ENCODE assay signal across 9 cellular contexts in genomic region chr6:121437861-121438651, GRCh38. TPM values are rescaled to one million over a fixed set of nuclear protein-coding genes. Genes with fewer than 3 reads are reported as not detected.
DNase-seq lines count a peak whose midpoint lies in the region; ATAC-seq and TF ChIP-seq lines count a peak whose summit lies in the region.
"Had no signal": no experiment of that assay in that cellular context is flagged by ENCODE, and none has a peak within 500 bp of the region (broad histone marks: within the 10 kb centered on the region; RNA-seq: fewer than 3 reads in every experiment).

No MANE protein-coding gene starts in this region.

- TF ChIP-seq CTCF in left ventricle myocardium inferior (IDR thresholded peaks at IDR 0.05; ENCODE audit: borderline replicate concordance): no peak

- peaks cover 38% of the 10 kb centered on the region for H3K27me3 Mint-ChIP-seq in activated CD4-positive, alpha-beta memory T cell treated with anti-CD3 and anti-CD28 coated beads, Interleukin-2, amount 10 ng/mL, durations not matched to agents 7 days and 5 days

- POLR2A ChIA-PET in activated CD4-positive, alpha-beta memory T cell treated with anti-CD3 and anti-CD28 coated beads, Interleukin-2, amount 10 ng/mL, durations not matched to agents 7 days and 5 days (lab: Charles Lee): no interaction called here

- no peaks in the 10 kb centered on the region for H3K36me3 Mint-ChIP-seq in activated CD4-positive, alpha-beta memory T cell treated with anti-CD3 and anti-CD28 coated beads, Interleukin-2, amount 10 ng/mL, durations not matched to agents 7 days and 5 days (ENCODE audit: low read depth)

- H3K4me3 ChIP-seq in GM08714 (ENCODE audit: low read length) (peak overlapping the region; percentile 35), left ventricle myocardium inferior (peak overlapping the region; percentile 80), rectal smooth muscle tissue (ENCODE audit: low read length) (peak overlapping the region; percentile 78)
- H3K4me3 ChIP-seq: K562 had no signal

- H3K27me3 ChIP-seq in left ventricle myocardium inferior (ENCODE audit: low read depth) (no peaks in the 10 kb centered on the region), rectal smooth muscle tissue (ENCODE audit: control insufficient read depth, insufficient read depth, low read length) (peaks cover 6% of the 10 kb centered on the region)

- CTCF ChIA-PET in activated CD4-positive, alpha-beta memory T cell treated with anti-CD3 and anti-CD28 coated beads, Interleukin-2, amount 10 ng/mL, durations not matched to agents 7 days and 5 days (lab: Charles Lee): no interaction called here

- H3K9me3 Mint-ChIP-seq in activated CD4-positive, alpha-beta memory T cell treated with anti-CD3 and anti-CD28 coated beads, Interleukin-2, amount 10 ng/mL, durations not matched to agents 7 days and 5 days: no peaks in the 10 kb centered on the region

- H3K27ac Mint-ChIP-seq in activated CD4-positive, alpha-beta memory T cell treated with anti-CD3 and anti-CD28 coated beads, Interleukin-2, amount 10 ng/mL, durations not matched to agents 7 days and 5 days: no peak overlapping the region

- H3K4me3 Mint-ChIP-seq in activated CD4-positive, alpha-beta memory T cell treated with anti-CD3 and anti-CD28 coated beads, Interleukin-2, amount 10 ng/mL, durations not matched to agents 7 days and 5 days: peak overlapping the region; percentile 43

- H3K4me1 ChIP-seq in left ventricle myocardium inferior (peaks cover 77% of the 10 kb centered on the region), rectal smooth muscle tissue (ENCODE audit: control insufficient read depth, insufficient read depth, low read length) (no peaks in the 10 kb centered on the region)

- H3K36me3 ChIP-seq in left ventricle myocardium inferior (peaks cover 6% of the 10 kb centered on the region), rectal smooth muscle tissue (ENCODE audit: control insufficient read depth, insufficient read depth, low read length) (no peaks in the 10 kb centered on the region)

- ATAC-seq in HG02798 (IDR thresholded peaks at IDR 0.05; ENCODE audit: poor library complexity, unreplicated experiment) (no peak), GM21423 (IDR thresholded peaks at IDR 0.05; ENCODE audit: unreplicated experiment) (no peak), GM18909 (IDR thresholded peaks at IDR 0.05; ENCODE audit: poor library complexity, unreplicated experiment) (no peak)
- ATAC-seq: K562 had no signal

- no peaks in the 10 kb centered on the region for H3K9me3 ChIP-seq in left ventricle myocardium inferior (replicated peaks)

- H3K9ac ChIP-seq in rectal smooth muscle tissue (ENCODE audit: low read length): peak overlapping the region; percentile 66

- peak overlapping the region; percentile 95 for H3K27ac ChIP-seq in left ventricle myocardium inferior (replicated peaks)
- no peak overlapping the region for H3K27ac ChIP-seq in rectal smooth muscle tissue (ENCODE audit: low read depth, low read length)

- peaks cover 12% of the 10 kb centered on the region for H3K4me1 Mint-ChIP-seq in activated CD4-positive, alpha-beta memory T cell treated with anti-CD3 and anti-CD28 coated beads, Interleukin-2, amount 10 ng/mL, durations not matched to agents 7 days and 5 days

- intact Hi-C loops in left ventricle myocardium inferior (cut with micrococcal nuclease): loop anchor here (10.0 kb wide), 1 partner anchor 687 kb away; no protein-coding TSS in a partner anchor

- DNase-seq in activated CD4-positive, alpha-beta memory T cell treated with anti-CD3 and anti-CD28 coated beads, Interleukin-2, amount 10 ng/mL, durations not matched to agents 7 days and 5 days: no peak
- peak; percentile 28 for DNase-seq in left ventricle myocardium inferior
- no peak for DNase-seq in NCI-H1694 treated with DMSO at 0.1 percent for 48 hours (lab: John Stamatoyannopoulos, UW)

RNA-seq across cellular contexts. Expression of gene GJA1, which starts 2.6 kb away (rescaled TPM):
- total RNA-seq in activated CD4-positive, alpha-beta memory T cell treated with anti-CD3 and anti-CD28 coated beads, Interleukin-2, amount 10 ng/mL, durations not matched to agents 7 days and 5 days: not detected
- total RNA-seq in left ventricle myocardium inferior: 248 TPM

Comparison
In these comparisons a context has a peak if more than half of its experiments do, and no peak if none do; other contexts are left out.
1. RNA of gene GJA1, which starts 2.6 kb away (total RNA-seq): 248 TPM in left ventricle myocardium inferior (single experiment); not detected in activated CD4-positive, alpha-beta memory T cell treated with anti-CD3 and anti-CD28 coated beads, Interleukin-2, amount 10 ng/mL, durations not matched to agents 7 days and 5 days; every median in the first group is over 100 times any median in the second.
2. Peak in every context shown above with its lines, with median percentiles within 50 percentile points of each other: H3K4me3 ChIP-seq.